Comparison of ENCODE assay signal across 8 cellular contexts in genomic region chrX:64205735-64206491, GRCh38. TPM values are rescaled to one million over a fixed set of nuclear protein-coding genes. Genes with fewer than 3 reads are reported as not detected.
DNase-seq lines count a peak whose midpoint lies in the region; ATAC-seq and TF ChIP-seq lines count a peak whose summit lies in the region.

No MANE protein-coding gene starts in this region.

- peak overlapping the region; percentile 66 for H3K4me3 ChIP-seq in SU-DHL-6 (ENCODE audit: insufficient read depth, low read length, poor library complexity, severe bottlenecking)
- peak overlapping the region; percentile 82 for H3K4me3 ChIP-seq in adipocyte (ENCODE audit: low read length)
- H3K4me3 ChIP-seq in upper lobe of left lung: peak overlapping the region; percentile 33 to 83 (median 64)

- ATAC-seq in HG02642 (IDR thresholded peaks at IDR 0.05; ENCODE audit: poor library complexity, unreplicated experiment) (peak; percentile 91), upper lobe of left lung (ENCODE audit: low FRiP score in 2 of 2) (peak; percentile 96 to 97)

- TF ChIP-seq POLR2A in upper lobe of left lung (IDR thresholded peaks at IDR 0.05): peak in 3 of 4 donors; percentile 51 to 78 (median 59)

- H4K20me1 ChIP-seq in SU-DHL-6 (ENCODE audit: low read depth, low read length): no peaks in the 10 kb centered on the region

- H3F3A ChIP-seq in SU-DHL-6 (ENCODE audit: insufficient read depth): no peaks in the 10 kb centered on the region

- H3K27ac ChIP-seq in SU-DHL-6 (ENCODE audit: low read depth, low read length) (peak overlapping the region; percentile 35; the same call in 1 of the 2 replicates), upper lobe of left lung (peak overlapping the region; percentile 75 to 90 (median 86))

- H3K27me3 ChIP-seq in SU-DHL-6 (ENCODE audit: low read length) (no peaks in the 10 kb centered on the region), adipocyte (replicated peaks; ENCODE audit: control insufficient read depth, insufficient read depth, low read length) (no peaks in the 10 kb centered on the region), upper lobe of left lung (peaks cover 0 to 3% (median 0%) of the 10 kb centered on the region in 4 donors)

- TF ChIP-seq CTCF in GM12872 (IDR thresholded peaks at IDR 0.05; ENCODE audit: insufficient read depth, low read depth, low read length): 0 out of 3 replicates have a peak, but pooled peaks have one; percentile 7
- TF ChIP-seq CTCF in SU-DHL-6 (IDR thresholded peaks at IDR 0.05; ENCODE audit: insufficient read depth, low read length, poor library complexity, severe bottlenecking): no peak
- peak in 3 of 6 experiments; percentile 10 to 49 (median 11) for TF ChIP-seq CTCF in upper lobe of left lung (IDR thresholded peaks at IDR 0.05)

- peak overlapping the region; percentile 86 for H2AFZ ChIP-seq in SU-DHL-6 (ENCODE audit: low read depth, low read length, severe bottlenecking)

- no peaks in the 10 kb centered on the region for H3K9me2 ChIP-seq in SU-DHL-6 (replicated peaks; ENCODE audit: insufficient read depth, low read length)

- peaks cover 12% of the 10 kb centered on the region for H3K4me1 ChIP-seq in adipocyte (ENCODE audit: control insufficient read depth, insufficient read depth, low read length)
- peaks cover 4 to 22% (median 8%) of the 10 kb centered on the region in 4 donors for H3K4me1 ChIP-seq in upper lobe of left lung

- WGBS in upper lobe of left lung, 2 donors: 36% methylated on average over 33 of the region's 45 CpGs; no CpG with 5 or more reads in 1 of the 2 donors

- H3K36me3 ChIP-seq in SU-DHL-6 (ENCODE audit: low read length) (no peaks in the 10 kb centered on the region), adipocyte (ENCODE audit: control insufficient read depth, insufficient read depth, low read length, severe bottlenecking) (no peaks in the 10 kb centered on the region), upper lobe of left lung (no peaks in the 10 kb centered on the region)

- TF ChIP-seq EP300 in upper lobe of left lung (IDR thresholded peaks at IDR 0.05): peak in 1 of 4 donors; percentile 16

- intact Hi-C loops in cardiac septum (cut with DNase I) (no loop called here), posterior cingulate gyrus (cut with DNase I) (no loop called here)

- peak overlapping the region; percentile 83 for H3K4me2 ChIP-seq in SU-DHL-6 (ENCODE audit: low read depth, low read length, poor library complexity, severe bottlenecking)

- H3K9me3 ChIP-seq in SU-DHL-6 (ENCODE audit: insufficient read depth, low read length): no peaks in the 10 kb centered on the region
- H3K9me3 ChIP-seq in adipocyte (ENCODE audit: control insufficient read depth, low read length): no peaks in the 10 kb centered on the region
- no peaks in the 10 kb centered on the region for H3K9me3 ChIP-seq in upper lobe of left lung

- DNase-seq in NCI-H1105 treated with DMSO at 0.1 percent for 48 hours (lab: John Stamatoyannopoulos, UW) (peak; percentile 87), adipocyte (ENCODE audit: low read depth) (peak; percentile 93), cardiac septum (ENCODE audit: low spot score) (peak; percentile 94), posterior cingulate gyrus (peak; percentile 87 to 99 (median 90)), upper lobe of left lung (peak; percentile 93 to 95)

- no peaks in the 10 kb centered on the region for H3K79me2 ChIP-seq in SU-DHL-6 (ENCODE audit: insufficient read depth, low read length)

- H3K9ac ChIP-seq in SU-DHL-6 (ENCODE audit: low read length): peak overlapping the region; percentile 71
- H3K9ac ChIP-seq in adipocyte (ENCODE audit: low read length): peak overlapping the region; percentile 87

RNA-seq across cellular contexts. Expression of gene AMER1, which starts 0.4 kb away (rescaled TPM):
- total RNA-seq in cardiac septum (3.9 TPM), upper lobe of left lung (1 to 10 TPM; 3.3 to 5.5 (median 3.9) TPM)

RNA-seq across cellular contexts. Expression of gene ASB12, which starts 24.5 kb away (rescaled TPM):
- 4.1 TPM for total RNA-seq in cardiac septum
- total RNA-seq in upper lobe of left lung: under 1 TPM in 3 of 6 donors, not detected in 3; 0.29 to 0.46 (median 0.34) TPM

Comparison
In these comparisons a context has a peak if more than half of its experiments do, and no peak if none do; other contexts are left out.
1. Peak in every context shown above with its lines: DNase-seq, ATAC-seq, H3K4me3 ChIP-seq and H3K27ac ChIP-seq.